In the genomic region with DNA sequence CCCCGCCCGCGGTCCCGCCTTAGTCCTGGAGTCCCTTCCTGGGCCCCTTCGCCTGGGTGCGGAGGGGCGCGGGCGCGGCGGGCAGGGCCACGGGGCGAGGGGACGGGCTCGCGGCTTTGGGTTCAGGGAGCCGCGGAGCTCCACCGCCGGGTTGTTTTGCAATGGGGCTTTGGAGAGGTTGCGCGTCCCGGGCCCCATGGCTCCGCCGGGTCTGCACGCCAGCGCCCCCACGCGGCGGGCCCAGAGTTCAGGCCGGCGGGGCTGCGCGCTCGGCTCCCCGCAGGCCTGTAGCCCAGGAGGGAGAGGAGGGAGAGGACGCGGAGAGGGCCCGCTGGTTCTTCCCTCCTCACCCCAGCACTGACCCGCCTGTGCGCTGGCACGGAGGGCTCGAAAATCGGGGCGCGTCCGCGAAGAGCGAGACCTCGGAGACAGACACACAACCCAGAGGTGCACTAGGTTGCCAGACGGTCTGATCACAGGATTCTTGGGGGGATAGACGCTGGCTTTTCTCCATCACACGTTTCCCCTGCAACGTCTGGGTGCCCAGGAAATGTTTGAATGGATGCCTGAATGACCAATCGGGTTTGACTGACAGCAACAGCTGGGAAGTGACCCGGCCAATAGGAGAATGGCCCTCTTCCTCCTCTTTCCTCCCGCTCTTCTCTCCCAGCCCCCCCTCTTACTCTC, we compare ENCODE assay signal across 8 cellular contexts. TPM values are rescaled to one million over a fixed set of nuclear protein-coding genes. Genes with fewer than 3 reads are reported as not detected.
DNase-seq lines count a peak whose midpoint lies in the region; ATAC-seq and TF ChIP-seq lines count a peak whose summit lies in the region.

No MANE protein-coding gene starts in this region.

- no peaks in the 10 kb centered on the region for H3K9me3 ChIP-seq in cardiac muscle cell (ENCODE audit: low read depth)
- H3K9me3 ChIP-seq in psoas muscle = no peaks in the 10 kb centered on the region

- no peak overlapping the region for H3K4me3 Mint-ChIP-seq in activated CD4-positive, alpha-beta memory T cell treated with anti-CD3 and anti-CD28 coated beads for 36 hours

- peaks cover 67% of the 10 kb centered on the region for H3K27me3 Mint-ChIP-seq in activated CD4-positive, alpha-beta memory T cell treated with anti-CD3 and anti-CD28 coated beads for 36 hours

- 0 to 1% (median 0%) methylated on average over 35 to 57 of the region's 57 CpGs for WGBS in psoas muscle, 3 donors

- peaks cover 63% of the 10 kb centered on the region for H3K27me3 ChIP-seq in cardiac muscle cell
- no peaks in the 10 kb centered on the region for H3K27me3 ChIP-seq in psoas muscle (ENCODE audit: insufficient read depth in 3 of 3, low read length in 2 of 3)

- CTCF ChIA-PET in activated CD4-positive, alpha-beta memory T cell treated with anti-CD3 and anti-CD28 coated beads for 36 hours (lab: Charles Lee) = interaction anchor here (0.6 to 2.1 kb wide), 3 partner anchors 9 to 154 kb away, joined by 3 to 7 read pairs (median 4); no protein-coding TSS in a partner anchor

- no peaks in the 10 kb centered on the region for H3K36me3 Mint-ChIP-seq in activated CD4-positive, alpha-beta memory T cell treated with anti-CD3 and anti-CD28 coated beads for 36 hours

- intact Hi-C loops in activated CD4-positive, alpha-beta memory T cell treated with anti-CD3 and anti-CD28 coated beads for 36 hours (cut with micrococcal nuclease) = no loop called here
- intact Hi-C loops in psoas muscle (cut with DNase I) = loop anchor here (5.0 to 10.0 kb wide), 2 partner anchors 211 to 223 kb away; no protein-coding TSS in a partner anchor

- H3K9me3 Mint-ChIP-seq in activated CD4-positive, alpha-beta memory T cell treated with anti-CD3 and anti-CD28 coated beads for 36 hours = no peaks in the 10 kb centered on the region

- H3K4me1 Mint-ChIP-seq in activated CD4-positive, alpha-beta memory T cell treated with anti-CD3 and anti-CD28 coated beads for 36 hours (ENCODE audit: low read depth) = peaks cover 16% of the 10 kb centered on the region

- H3K4me1 ChIP-seq in cardiac muscle cell (ENCODE audit: low read depth) = peaks cover 7% of the 10 kb centered on the region
- H3K4me1 ChIP-seq in psoas muscle = peaks cover 18% of the 10 kb centered on the region

- peak overlapping the region; percentile 43 for H3K4me3 ChIP-seq in cardiac muscle cell
- H3K4me3 ChIP-seq in psoas muscle = peak overlapping the region; percentile 73

- H3K27ac ChIP-seq in cardiac muscle cell (no peak overlapping the region), psoas muscle (peak overlapping the region; percentile 88)

- TF ChIP-seq CTCF in cardiac muscle cell (IDR thresholded peaks at IDR 0.05; ENCODE audit: low read depth, low read length) (peak; percentile 81), psoas muscle (IDR thresholded peaks at IDR 0.05) (peak; percentile 84)

- DNase-seq in CD1c-positive myeloid dendritic cell (ENCODE audit: extremely low spot score) (peak; percentile 47), cardiac muscle cell (ENCODE audit: low read depth in 1 of 2, low spot score in 1 of 2) (peak; percentile 84), psoas muscle (peak; percentile 82 to 90), HT-29 (ENCODE audit: low spot score) (no peak)
- DNase-seq in activated CD4-positive, alpha-beta memory T cell treated with anti-CD3 and anti-CD28 coated beads for 36 hours = peak; percentile 52

- H3K36me3 ChIP-seq in cardiac muscle cell (no peaks in the 10 kb centered on the region), psoas muscle (ENCODE audit: insufficient read depth in 1 of 2, low read depth in 1 of 2) (no peaks in the 10 kb centered on the region)

- POLR2A ChIA-PET in activated CD4-positive, alpha-beta memory T cell treated with anti-CD3 and anti-CD28 coated beads for 36 hours (lab: Charles Lee) = no interaction called here

- ATAC-seq in HG02610 (IDR thresholded peaks at IDR 0.05; ENCODE audit: unreplicated experiment) (peak; percentile 49), psoas muscle (peak; percentile 63 to 74 (median 70)), GM21526 (IDR thresholded peaks at IDR 0.05; ENCODE audit: low FRiP score, unreplicated experiment) (no peak), HG03457 (IDR thresholded peaks at IDR 0.05; ENCODE audit: unreplicated experiment) (no peak)

- no peak overlapping the region for H3K27ac Mint-ChIP-seq in activated CD4-positive, alpha-beta memory T cell treated with anti-CD3 and anti-CD28 coated beads for 36 hours

RNA-seq across cellular contexts. Expression of a gene that starts 4.9 kb away (rescaled TPM):
- total RNA-seq in activated CD4-positive, alpha-beta memory T cell treated with anti-CD3 and anti-CD28 coated beads for 36 hours = not detected
- 0.63 and 0.89 TPM in 2 replicates for total RNA-seq in cardiac muscle cell
- polyA plus RNA-seq in cardiac muscle cell = 0.78 and 1.0 TPM in 2 replicates
- total RNA-seq in psoas muscle = 10 to 100 TPM; 16.6 to 31.4 (median 29.3) TPM
- 10 to 100 TPM; 27.3 to 50.8 (median 36.2) TPM for polyA plus RNA-seq in psoas muscle
- not detected in 2 replicates for total RNA-seq in HT-29 (2014; rRNA removed; shearing (Covaris generic))

Comparison
In these comparisons a context has a peak if more than half of its experiments do, and no peak if none do; other contexts are left out.
1. ATAC-seq: peak in HG02610 (single experiment) and psoas muscle (4 of 4); none in GM21526 (single experiment) and HG03457 (single experiment).